In genomic region chr9:129208191-129209091, GRCh38 we compare ENCODE assay signal across 12 cellular contexts. TPM values are rescaled to one million over a fixed set of nuclear protein-coding genes. Genes with fewer than 3 reads are reported as not detected.
DNase-seq lines count a peak whose midpoint lies in the region; ATAC-seq and TF ChIP-seq lines count a peak whose summit lies in the region.
"Had no signal": no experiment of that assay in that cellular context is flagged by ENCODE, and none has a peak within 500 bp of the region (broad histone marks: within the 10 kb centered on the region; RNA-seq: fewer than 3 reads in every experiment).

No MANE protein-coding gene starts in this region.

- peaks cover under 1% of the 10 kb centered on the region for H3K4me1 ChIP-seq in left ventricle myocardium inferior
- H3K4me1 ChIP-seq: right lobe of liver had no signal

- no peaks in the 10 kb centered on the region for H3K36me3 ChIP-seq in left ventricle myocardium inferior
- H3K36me3 ChIP-seq: brain microvascular endothelial cell, MG63, right lobe of liver, SJSA1 had no signal

- peaks cover 47% of the 10 kb centered on the region for H3K4me1 Mint-ChIP-seq in nephron progenitor cell
- peaks cover 33% of the 10 kb centered on the region for H3K4me1 Mint-ChIP-seq in stimulated activated naive CD8-positive, alpha-beta T cell treated with anti-CD3 and anti-CD28 coated beads, Interleukin-15, Interleukin-2, amounts not matched to agents 100 ng/mL and 50 ng/mL, for 24 hours (ENCODE audit: low read depth)

- no peaks in the 10 kb centered on the region for H3K36me3 Mint-ChIP-seq in nephron progenitor cell (ENCODE audit: low read depth)
- peaks cover 3% of the 10 kb centered on the region for H3K36me3 Mint-ChIP-seq in stimulated activated naive CD8-positive, alpha-beta T cell treated with anti-CD3 and anti-CD28 coated beads, Interleukin-15, Interleukin-2, amounts not matched to agents 100 ng/mL and 50 ng/mL, for 24 hours (ENCODE audit: low read depth)

- peak; percentile 62 to 75 for ATAC-seq in activated CD4-positive, CD25-positive, alpha-beta regulatory T cell treated with anti-CD3 and anti-CD28 coated beads, Interleukin-2, amount 50 U/mL, for 24 hours
- ATAC-seq in GM21423 (IDR thresholded peaks at IDR 0.05; ENCODE audit: unreplicated experiment) = no peak

- intact Hi-C loops in left ventricle myocardium inferior (cut with micrococcal nuclease) = no loop called here

- H3K4me3 ChIP-seq in left ventricle myocardium inferior = no peak overlapping the region
- H3K4me3 ChIP-seq: MG63, right lobe of liver, SJSA1 had no signal

- no peak for DNase-seq in activated CD4-positive, CD25-positive, alpha-beta regulatory T cell treated with anti-CD3 and anti-CD28 coated beads, Interleukin-2, amount 50 U/mL, for 72 hours
- peak; percentile 44 for DNase-seq in activated naive CD4-positive, alpha-beta T cell treated with anti-CD3 and anti-CD28 coated beads, Interleukin-2, amount 50 U/mL, for 16 hours
- DNase-seq in nephron progenitor cell (peak; percentile 64), left ventricle myocardium inferior (no peak), DMS114 treated with DMSO at 0.1 percent for 48 hours (lab: John Stamatoyannopoulos, UW; ENCODE audit: unreplicated experiment) (no peak)
- DNase-seq: brain microvascular endothelial cell, MG63, right lobe of liver had no signal

- TF ChIP-seq CTCF in nephron progenitor cell (IDR thresholded peaks at IDR 0.05) (no peak), left ventricle myocardium inferior (IDR thresholded peaks at IDR 0.05; ENCODE audit: borderline replicate concordance) (no peak)

- H3K27me3 ChIP-seq in left ventricle myocardium inferior (ENCODE audit: low read depth) = no peaks in the 10 kb centered on the region
- H3K27me3 ChIP-seq: brain microvascular endothelial cell, MG63, right lobe of liver, SJSA1 had no signal

- H3K9me3 ChIP-seq in left ventricle myocardium inferior (replicated peaks) = no peaks in the 10 kb centered on the region
- H3K9me3 ChIP-seq: MG63, right lobe of liver, SJSA1 had no signal

- H3K27ac Mint-ChIP-seq in nephron progenitor cell = peak overlapping the region; percentile 71
- H3K27ac Mint-ChIP-seq in stimulated activated naive CD8-positive, alpha-beta T cell treated with anti-CD3 and anti-CD28 coated beads, Interleukin-15, Interleukin-2, amounts not matched to agents 100 ng/mL and 50 ng/mL, for 24 hours = peak overlapping the region; percentile 87

- peak overlapping the region; percentile 79 for H3K4me3 Mint-ChIP-seq in nephron progenitor cell
- peak overlapping the region; percentile 66 for H3K4me3 Mint-ChIP-seq in stimulated activated naive CD8-positive, alpha-beta T cell treated with anti-CD3 and anti-CD28 coated beads, Interleukin-15, Interleukin-2, amounts not matched to agents 100 ng/mL and 50 ng/mL, for 24 hours

- peaks cover 4% of the 10 kb centered on the region for H3K27me3 Mint-ChIP-seq in nephron progenitor cell (ENCODE audit: low read depth, poor library complexity)
- H3K27me3 Mint-ChIP-seq in stimulated activated naive CD8-positive, alpha-beta T cell treated with anti-CD3 and anti-CD28 coated beads, Interleukin-15, Interleukin-2, amounts not matched to agents 100 ng/mL and 50 ng/mL, for 24 hours = no peaks in the 10 kb centered on the region

- no peaks in the 10 kb centered on the region for H3K9me3 Mint-ChIP-seq in nephron progenitor cell
- H3K9me3 Mint-ChIP-seq in stimulated activated naive CD8-positive, alpha-beta T cell treated with anti-CD3 and anti-CD28 coated beads, Interleukin-15, Interleukin-2, amounts not matched to agents 100 ng/mL and 50 ng/mL, for 24 hours = peaks cover 4% of the 10 kb centered on the region

- H3K27ac ChIP-seq in left ventricle myocardium inferior (replicated peaks) = no peak overlapping the region
- H3K27ac ChIP-seq: brain microvascular endothelial cell, right lobe of liver, SJSA1 had no signal

RNA-seq across cellular contexts. Expression of gene IER5L, which starts 30.4 kb away (rescaled TPM):
- 3.8 TPM for total RNA-seq in left ventricle myocardium inferior

Comparison
In these comparisons a context has a peak if more than half of its experiments do, and no peak if none do; other contexts are left out.
1. DNase-seq: peak in activated naive CD4-positive, alpha-beta T cell treated with anti-CD3 and anti-CD28 coated beads, Interleukin-2, amount 50 U/mL, for 16 hours (single experiment) and nephron progenitor cell (single experiment); none in activated CD4-positive, CD25-positive, alpha-beta regulatory T cell treated with anti-CD3 and anti-CD28 coated beads, Interleukin-2, amount 50 U/mL, for 72 hours (single experiment), left ventricle myocardium inferior (single experiment) and DMS114 treated with DMSO at 0.1 percent for 48 hours (single experiment).